In the genomic region with DNA sequence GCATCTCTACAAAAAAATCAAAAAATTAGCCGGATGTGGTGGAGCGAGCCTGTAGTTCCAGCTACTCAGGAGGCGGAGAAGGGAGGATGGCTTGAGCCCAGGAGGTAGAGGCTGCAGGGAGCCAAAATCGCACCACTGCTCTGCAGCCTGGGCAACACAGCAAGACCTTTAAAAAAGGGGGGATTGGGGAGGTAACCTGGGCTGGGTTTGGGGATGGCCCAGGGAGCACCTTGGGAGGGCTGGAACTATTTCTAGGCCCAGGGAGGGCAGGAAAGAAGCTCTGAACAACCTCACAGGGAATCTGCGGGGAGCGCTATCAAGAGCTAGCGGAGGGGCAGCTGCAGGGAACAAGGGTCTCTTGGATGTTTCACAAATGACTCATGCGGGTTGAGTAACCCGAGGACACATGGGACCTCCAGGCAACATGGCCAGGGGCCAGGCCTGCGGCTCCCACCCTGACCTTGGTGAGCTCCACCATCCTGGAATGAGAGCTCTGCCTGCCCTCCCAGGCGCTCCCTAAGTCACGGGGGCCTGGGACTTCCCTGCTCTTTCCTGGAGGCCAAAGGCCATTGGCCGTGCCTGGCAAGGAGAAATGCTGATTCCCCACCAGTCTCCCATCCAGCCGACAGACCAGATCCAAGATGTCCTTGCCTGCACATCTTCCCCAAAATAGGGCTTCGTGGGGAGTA, we compare ENCODE assay signal across 1 cellular context.
TF ChIP-seq lines count a peak whose summit lies in the region.

No MANE protein-coding gene starts in this region.

TF ChIP-seq in HepG2, 621 proteins besides CTCF, POLR2A, EP300 and RAD21 (continued from another document and continues in another):
- TF ChIP-seq, protein P1, sequence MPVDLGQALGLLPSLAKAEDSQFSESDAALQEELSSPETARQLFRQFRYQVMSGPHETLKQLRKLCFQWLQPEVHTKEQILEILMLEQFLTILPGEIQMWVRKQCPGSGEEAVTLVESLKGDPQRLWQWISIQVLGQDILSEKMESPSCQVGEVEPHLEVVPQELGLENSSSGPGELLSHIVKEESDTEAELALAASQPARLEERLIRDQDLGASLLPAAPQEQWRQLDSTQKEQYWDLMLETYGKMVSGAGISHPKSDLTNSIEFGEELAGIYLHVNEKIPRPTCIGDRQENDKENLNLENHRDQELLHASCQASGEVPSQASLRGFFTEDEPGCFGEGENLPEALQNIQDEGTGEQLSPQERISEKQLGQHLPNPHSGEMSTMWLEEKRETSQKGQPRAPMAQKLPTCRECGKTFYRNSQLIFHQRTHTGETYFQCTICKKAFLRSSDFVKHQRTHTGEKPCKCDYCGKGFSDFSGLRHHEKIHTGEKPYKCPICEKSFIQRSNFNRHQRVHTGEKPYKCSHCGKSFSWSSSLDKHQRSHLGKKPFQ (CRISPR knock-in tag; IDR thresholded peaks at IDR 0.05; ENCODE audit: insufficient replicate concordance), result peak; percentile 42
- no peak for TF ChIP-seq KDM5A (IDR thresholded peaks at IDR 0.05; ENCODE audit: borderline replicate concordance, low read length)
- no peak for TF ChIP-seq CHCHD3 (CRISPR knock-in tag; IDR thresholded peaks at IDR 0.05)
- peak; percentile 74; the same call in 1 of the 2 replicates for TF ChIP-seq ZBTB38 (CRISPR knock-in tag; IDR thresholded peaks at IDR 0.05)
- TF ChIP-seq KAT2B (IDR thresholded peaks at IDR 0.05; ENCODE audit: borderline replicate concordance, low read depth, low read length), result no peak
- no peak for TF ChIP-seq ZNF3 (CRISPR knock-in tag; IDR thresholded peaks at IDR 0.05)
- TF ChIP-seq, protein P2, sequence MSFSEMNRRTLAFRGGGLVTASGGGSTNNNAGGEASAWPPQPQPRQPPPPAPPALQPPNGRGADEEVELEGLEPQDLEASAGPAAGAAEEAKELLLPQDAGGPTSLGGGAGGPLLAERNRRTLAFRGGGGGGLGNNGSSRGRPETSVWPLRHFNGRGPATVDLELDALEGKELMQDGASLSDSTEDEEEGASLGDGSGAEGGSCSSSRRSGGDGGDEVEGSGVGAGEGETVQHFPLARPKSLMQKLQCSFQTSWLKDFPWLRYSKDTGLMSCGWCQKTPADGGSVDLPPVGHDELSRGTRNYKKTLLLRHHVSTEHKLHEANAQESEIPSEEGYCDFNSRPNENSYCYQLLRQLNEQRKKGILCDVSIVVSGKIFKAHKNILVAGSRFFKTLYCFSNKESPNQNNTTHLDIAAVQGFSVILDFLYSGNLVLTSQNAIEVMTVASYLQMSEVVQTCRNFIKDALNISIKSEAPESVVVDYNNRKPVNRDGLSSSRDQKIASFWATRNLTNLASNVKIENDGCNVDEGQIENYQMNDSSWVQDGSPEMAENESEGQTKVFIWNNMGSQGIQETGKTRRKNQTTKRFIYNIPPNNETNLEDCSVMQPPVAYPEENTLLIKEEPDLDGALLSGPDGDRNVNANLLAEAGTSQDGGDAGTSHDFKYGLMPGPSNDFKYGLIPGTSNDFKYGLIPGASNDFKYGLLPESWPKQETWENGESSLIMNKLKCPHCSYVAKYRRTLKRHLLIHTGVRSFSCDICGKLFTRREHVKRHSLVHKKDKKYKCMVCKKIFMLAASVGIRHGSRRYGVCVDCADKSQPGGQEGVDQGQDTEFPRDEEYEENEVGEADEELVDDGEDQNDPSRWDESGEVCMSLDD (CRISPR knock-in tag; IDR thresholded peaks at IDR 0.05; ENCODE audit: borderline replicate concordance), result peak; percentile 85
- TF ChIP-seq, protein P3, sequence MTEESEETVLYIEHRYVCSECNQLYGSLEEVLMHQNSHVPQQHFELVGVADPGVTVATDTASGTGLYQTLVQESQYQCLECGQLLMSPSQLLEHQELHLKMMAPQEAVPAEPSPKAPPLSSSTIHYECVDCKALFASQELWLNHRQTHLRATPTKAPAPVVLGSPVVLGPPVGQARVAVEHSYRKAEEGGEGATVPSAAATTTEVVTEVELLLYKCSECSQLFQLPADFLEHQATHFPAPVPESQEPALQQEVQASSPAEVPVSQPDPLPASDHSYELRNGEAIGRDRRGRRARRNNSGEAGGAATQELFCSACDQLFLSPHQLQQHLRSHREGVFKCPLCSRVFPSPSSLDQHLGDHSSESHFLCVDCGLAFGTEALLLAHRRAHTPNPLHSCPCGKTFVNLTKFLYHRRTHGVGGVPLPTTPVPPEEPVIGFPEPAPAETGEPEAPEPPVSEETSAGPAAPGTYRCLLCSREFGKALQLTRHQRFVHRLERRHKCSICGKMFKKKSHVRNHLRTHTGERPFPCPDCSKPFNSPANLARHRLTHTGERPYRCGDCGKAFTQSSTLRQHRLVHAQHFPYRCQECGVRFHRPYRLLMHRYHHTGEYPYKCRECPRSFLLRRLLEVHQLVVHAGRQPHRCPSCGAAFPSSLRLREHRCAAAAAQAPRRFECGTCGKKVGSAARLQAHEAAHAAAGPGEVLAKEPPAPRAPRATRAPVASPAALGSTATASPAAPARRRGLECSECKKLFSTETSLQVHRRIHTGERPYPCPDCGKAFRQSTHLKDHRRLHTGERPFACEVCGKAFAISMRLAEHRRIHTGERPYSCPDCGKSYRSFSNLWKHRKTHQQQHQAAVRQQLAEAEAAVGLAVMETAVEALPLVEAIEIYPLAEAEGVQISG (CRISPR knock-in tag; IDR thresholded peaks at IDR 0.05), result 0 out of 2 replicates have a peak, but pooled peaks have one; percentile 64
- TF ChIP-seq, protein P4, sequence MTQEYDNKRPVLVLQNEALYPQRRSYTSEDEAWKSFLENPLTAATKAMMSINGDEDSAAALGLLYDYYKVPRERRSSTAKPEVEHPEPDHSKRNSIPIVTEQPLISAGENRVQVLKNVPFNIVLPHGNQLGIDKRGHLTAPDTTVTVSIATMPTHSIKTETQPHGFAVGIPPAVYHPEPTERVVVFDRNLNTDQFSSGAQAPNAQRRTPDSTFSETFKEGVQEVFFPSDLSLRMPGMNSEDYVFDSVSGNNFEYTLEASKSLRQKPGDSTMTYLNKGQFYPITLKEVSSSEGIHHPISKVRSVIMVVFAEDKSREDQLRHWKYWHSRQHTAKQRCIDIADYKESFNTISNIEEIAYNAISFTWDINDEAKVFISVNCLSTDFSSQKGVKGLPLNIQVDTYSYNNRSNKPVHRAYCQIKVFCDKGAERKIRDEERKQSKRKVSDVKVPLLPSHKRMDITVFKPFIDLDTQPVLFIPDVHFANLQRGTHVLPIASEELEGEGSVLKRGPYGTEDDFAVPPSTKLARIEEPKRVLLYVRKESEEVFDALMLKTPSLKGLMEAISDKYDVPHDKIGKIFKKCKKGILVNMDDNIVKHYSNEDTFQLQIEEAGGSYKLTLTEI (CRISPR knock-in tag; conservative IDR thresholded peaks at IDR 0.05), result no peak
- no peak; the same call in 1 of the 2 replicates for TF ChIP-seq ZSCAN21 (CRISPR knock-in tag; IDR thresholded peaks at IDR 0.05; ENCODE audit: borderline replicate concordance)
- no peak for TF ChIP-seq RORA (CRISPR knock-in tag; IDR thresholded peaks at IDR 0.05)
- no peak for TF ChIP-seq BHLHE40 (IDR thresholded peaks at IDR 0.05; ENCODE audit: low read length)
- peak; percentile 72 for TF ChIP-seq ZFX (CRISPR knock-in tag; IDR thresholded peaks at IDR 0.05; ENCODE audit: low read depth)
- TF ChIP-seq, protein P5, sequence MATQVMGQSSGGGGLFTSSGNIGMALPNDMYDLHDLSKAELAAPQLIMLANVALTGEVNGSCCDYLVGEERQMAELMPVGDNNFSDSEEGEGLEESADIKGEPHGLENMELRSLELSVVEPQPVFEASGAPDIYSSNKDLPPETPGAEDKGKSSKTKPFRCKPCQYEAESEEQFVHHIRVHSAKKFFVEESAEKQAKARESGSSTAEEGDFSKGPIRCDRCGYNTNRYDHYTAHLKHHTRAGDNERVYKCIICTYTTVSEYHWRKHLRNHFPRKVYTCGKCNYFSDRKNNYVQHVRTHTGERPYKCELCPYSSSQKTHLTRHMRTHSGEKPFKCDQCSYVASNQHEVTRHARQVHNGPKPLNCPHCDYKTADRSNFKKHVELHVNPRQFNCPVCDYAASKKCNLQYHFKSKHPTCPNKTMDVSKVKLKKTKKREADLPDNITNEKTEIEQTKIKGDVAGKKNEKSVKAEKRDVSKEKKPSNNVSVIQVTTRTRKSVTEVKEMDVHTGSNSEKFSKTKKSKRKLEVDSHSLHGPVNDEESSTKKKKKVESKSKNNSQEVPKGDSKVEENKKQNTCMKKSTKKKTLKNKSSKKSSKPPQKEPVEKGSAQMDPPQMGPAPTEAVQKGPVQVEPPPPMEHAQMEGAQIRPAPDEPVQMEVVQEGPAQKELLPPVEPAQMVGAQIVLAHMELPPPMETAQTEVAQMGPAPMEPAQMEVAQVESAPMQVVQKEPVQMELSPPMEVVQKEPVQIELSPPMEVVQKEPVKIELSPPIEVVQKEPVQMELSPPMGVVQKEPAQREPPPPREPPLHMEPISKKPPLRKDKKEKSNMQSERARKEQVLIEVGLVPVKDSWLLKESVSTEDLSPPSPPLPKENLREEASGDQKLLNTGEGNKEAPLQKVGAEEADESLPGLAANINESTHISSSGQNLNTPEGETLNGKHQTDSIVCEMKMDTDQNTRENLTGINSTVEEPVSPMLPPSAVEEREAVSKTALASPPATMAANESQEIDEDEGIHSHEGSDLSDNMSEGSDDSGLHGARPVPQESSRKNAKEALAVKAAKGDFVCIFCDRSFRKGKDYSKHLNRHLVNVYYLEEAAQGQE (IDR thresholded peaks at IDR 0.05; ENCODE audit: borderline replicate concordance in 1 of 2, low read depth in 1 of 2, low read length in 2 of 2), result no peak
- no peak for TF ChIP-seq ELF4 (CRISPR knock-in tag; IDR thresholded peaks at IDR 0.05; ENCODE audit: borderline replicate concordance)
- TF ChIP-seq MTA1 (CRISPR knock-in tag; IDR thresholded peaks at IDR 0.05; ENCODE audit: borderline replicate concordance), result peak; percentile 95
- peak; percentile 51; the same call in 1 of the 2 replicates for TF ChIP-seq CBFB (CRISPR knock-in tag; IDR thresholded peaks at IDR 0.05)
- TF ChIP-seq SKI (IDR thresholded peaks at IDR 0.05; ENCODE audit: partially characterized antibody), result peak; percentile 76
- TF ChIP-seq EZH2 (conservative IDR thresholded peaks at IDR 0.05; ENCODE audit: low read depth, low read length), result no peak
- no peak for TF ChIP-seq KDM5B (CRISPR knock-in tag; IDR thresholded peaks at IDR 0.05; ENCODE audit: borderline replicate concordance)
- 0 out of 2 replicates have a peak, but pooled peaks have one; percentile 26 for TF ChIP-seq ZNF160 (CRISPR knock-in tag; IDR thresholded peaks at IDR 0.05)
- no peak for TF ChIP-seq SNAPC4 (CRISPR knock-in tag; IDR thresholded peaks at IDR 0.05)
- TF ChIP-seq ZNF180 (CRISPR knock-in tag; IDR thresholded peaks at IDR 0.05; ENCODE audit: borderline replicate concordance, low read depth), result no peak
- TF ChIP-seq AKAP8 (CRISPR knock-in tag; IDR thresholded peaks at IDR 0.05), result no peak; the same call in none of the 2 replicates
- TF ChIP-seq, protein P6, sequence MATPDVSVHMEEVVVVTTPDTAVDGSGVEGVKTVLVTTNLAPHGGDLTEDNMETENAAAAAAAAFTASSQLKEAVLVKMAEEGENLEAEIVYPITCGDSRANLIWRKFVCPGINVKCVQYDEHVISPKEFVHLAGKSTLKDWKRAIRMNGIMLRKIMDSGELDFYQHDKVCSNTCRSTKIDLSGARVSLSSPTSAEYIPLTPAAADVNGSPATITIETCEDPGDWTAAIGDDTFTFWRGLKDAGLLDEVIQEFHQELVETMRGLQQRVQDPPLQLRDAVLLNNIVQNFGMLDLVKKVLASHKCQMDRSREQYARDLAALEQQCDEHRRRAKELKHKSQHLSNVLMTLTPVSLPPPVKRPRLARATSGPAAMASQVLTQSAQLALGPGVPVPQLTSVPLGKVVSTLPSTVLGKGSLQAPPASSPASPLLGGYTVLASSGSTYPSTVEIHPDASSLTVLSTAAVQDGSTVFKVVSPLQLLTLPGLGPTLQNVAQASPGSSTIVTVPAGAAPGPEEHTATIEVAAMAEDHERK (CRISPR knock-in tag; IDR thresholded peaks at IDR 0.05; ENCODE audit: low read depth), result no peak
- peak; percentile 46; the same call in 1 of the 2 replicates for TF ChIP-seq KMT2B (CRISPR knock-in tag; IDR thresholded peaks at IDR 0.05)
- TF ChIP-seq NCOA1 (CRISPR knock-in tag; IDR thresholded peaks at IDR 0.05), result no peak; the same call in 1 of the 2 replicates
- TF ChIP-seq RBAK (CRISPR knock-in tag; IDR thresholded peaks at IDR 0.05), result no peak
- TF ChIP-seq CREM (IDR thresholded peaks at IDR 0.05), result peak; percentile 58; the same call in 1 of the 2 replicates
- no peak for TF ChIP-seq CREM (CRISPR knock-in tag; IDR thresholded peaks at IDR 0.05)
- no peak for TF ChIP-seq ATM (IDR thresholded peaks at IDR 0.05; ENCODE audit: borderline replicate concordance)
- no peak for TF ChIP-seq ZNF274 (CRISPR knock-in tag; IDR thresholded peaks at IDR 0.05)
- TF ChIP-seq ZFP36 (IDR thresholded peaks at IDR 0.05; ENCODE audit: borderline replicate concordance, low read depth, low read length, partially characterized antibody), result no peak
- TF ChIP-seq PRMT3 (CRISPR knock-in tag; IDR thresholded peaks at IDR 0.05; ENCODE audit: borderline replicate concordance, low read depth), result no peak
- no peak for TF ChIP-seq SRSF1 (optimal IDR thresholded peaks at IDR 0.05; ENCODE audit: low read depth, low read length)
- no peak for TF ChIP-seq ZNF607 (CRISPR knock-in tag; IDR thresholded peaks at IDR 0.05; ENCODE audit: borderline replicate concordance)
- no peak for TF ChIP-seq ISX (CRISPR knock-in tag; conservative IDR thresholded peaks at IDR 0.05)
- no peak for TF ChIP-seq ZNF136 (CRISPR knock-in tag; IDR thresholded peaks at IDR 0.05; ENCODE audit: low read depth)
- TF ChIP-seq KLF12 (CRISPR knock-in tag; IDR thresholded peaks at IDR 0.05; ENCODE audit: borderline replicate concordance), result peak; percentile 63; the same call in 1 of the 2 replicates
- no peak for TF ChIP-seq ZNF446 (CRISPR knock-in tag; IDR thresholded peaks at IDR 0.05)
